Comparison of ENCODE assay signal across 18 cellular contexts in the genomic region with DNA sequence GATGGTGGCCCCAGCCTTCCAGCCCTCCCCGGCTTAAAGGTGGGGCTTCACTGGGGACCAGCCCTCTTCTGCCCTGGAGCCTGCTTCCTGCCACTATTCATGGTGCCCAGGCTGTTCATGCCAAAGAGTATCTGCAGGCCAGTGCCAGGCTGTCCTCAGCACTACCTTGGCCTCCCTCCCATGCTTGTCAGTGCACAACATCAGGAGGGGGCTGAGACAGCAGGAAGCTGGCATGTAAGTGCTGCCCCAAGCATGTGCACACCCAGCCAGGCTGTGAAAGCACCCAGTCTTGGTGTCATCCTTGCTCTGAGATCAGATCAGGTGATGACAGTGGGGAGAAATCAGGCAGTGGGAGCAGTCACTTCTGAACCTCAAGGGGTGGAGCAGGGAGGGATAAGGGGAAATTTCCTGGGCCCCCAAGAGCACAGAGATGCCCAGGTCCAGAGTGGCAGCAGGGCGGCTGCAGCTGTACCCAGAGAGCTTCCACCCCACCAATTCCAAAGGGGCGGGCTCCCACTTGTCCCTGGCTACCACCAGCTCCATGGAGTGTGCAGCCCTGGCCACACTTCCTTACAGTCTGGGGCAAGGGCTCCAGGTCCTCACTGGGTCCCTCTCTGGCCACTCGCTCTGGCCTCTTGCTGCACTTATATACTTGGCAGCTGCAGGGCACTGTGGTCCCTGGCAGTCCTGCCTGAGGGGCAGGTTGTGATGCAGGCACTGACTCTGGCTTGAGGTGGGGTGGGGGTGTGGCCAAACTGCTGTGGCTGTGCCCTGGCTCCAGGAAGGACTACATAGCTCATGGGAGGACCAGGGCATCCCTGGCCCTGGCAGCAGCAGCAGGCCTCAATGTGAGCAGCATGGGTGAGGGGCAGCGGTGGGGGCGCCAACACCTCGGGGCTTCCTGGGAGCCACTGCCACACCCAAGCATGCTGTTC.
"Had no signal": no experiment of that assay in that cellular context is flagged by ENCODE, and none has a peak within 500 bp of the region (broad histone marks: within the 10 kb centered on the region; RNA-seq: fewer than 3 reads in every experiment).

No MANE protein-coding gene starts in this region.

- DNase-seq: activated CD8-positive, alpha-beta memory T cell treated with anti-CD3 and anti-CD28 coated beads for 24 hours; activated CD8-positive, alpha-beta memory T cell treated with anti-CD3 and anti-CD28 coated beads, Interleukin-2, amount 50 U/mL, for 48 hours; activated gamma-delta T cell; activated T-cell treated with anti-CD3 and anti-CD28 coated beads, Interleukin-2, amount 50 U/mL, for 72 hours; body of pancreas; caudate nucleus; foreskin keratinocyte; kidney glomerular epithelial cell; naive thymus-derived CD8-positive, alpha-beta T cell; posterior cingulate gyrus; stimulated activated CD4-positive, alpha-beta T cell treated with anti-CD3 and anti-CD28 coated beads, Interleukin-2, amount 100 ng/mL, for 24 hours; T-cell had no signal

- H3K27ac ChIP-seq: foreskin keratinocyte, vagina had no signal

- H3K27me3 Mint-ChIP-seq: activated naive CD8-positive, alpha-beta T cell; naive thymus-derived CD8-positive, alpha-beta T cell; stimulated activated naive CD8-positive, alpha-beta T cell treated with anti-CD3 and anti-CD28 coated beads, Interleukin-15, Interleukin-2, amounts not matched to agents 100 ng/mL and 50 ng/mL, for 24 hours; T-cell had no signal

- H3K4me3 Mint-ChIP-seq: activated naive CD8-positive, alpha-beta T cell; stimulated activated naive CD8-positive, alpha-beta T cell treated with anti-CD3 and anti-CD28 coated beads, Interleukin-15, Interleukin-2, amounts not matched to agents 100 ng/mL and 50 ng/mL, for 24 hours had no signal

- H3K4me3 ChIP-seq: body of pancreas, tibial nerve, vagina had no signal

- ATAC-seq: activated CD4-positive, CD25-positive, alpha-beta regulatory T cell treated with anti-CD3 and anti-CD28 coated beads, Interleukin-2, amount 50 U/mL, for 24 hours; activated T-cell treated with anti-CD3 and anti-CD28 coated beads, Interleukin-2, amount 50 U/mL, for 72 hours; foreskin keratinocyte; naive thymus-derived CD8-positive, alpha-beta T cell; SK-N-SH treated with all-trans-retinoic acid at 6 μM for 48 hours had no signal

- H3K27me3 ChIP-seq: body of pancreas, foreskin keratinocyte, tibial nerve, vagina had no signal

- H3K36me3 Mint-ChIP-seq: T-cell had no signal

- H3K27ac Mint-ChIP-seq: stimulated activated naive CD8-positive, alpha-beta T cell treated with anti-CD3 and anti-CD28 coated beads, Interleukin-15, Interleukin-2, amounts not matched to agents 100 ng/mL and 50 ng/mL, for 24 hours had no signal

- H3K4me1 ChIP-seq: foreskin keratinocyte had no signal

- H3K36me3 ChIP-seq: tibial nerve, vagina had no signal

- H3K9me3 ChIP-seq: body of pancreas, vagina had no signal
